9 cellular contexts compared by ENCODE assay signal in genomic region chr22:36860821-36861659, GRCh38. TPM values are rescaled to one million over a fixed set of nuclear protein-coding genes. Genes with fewer than 3 reads are reported as not detected.
A peak's percentile ranks its signal among the peaks of the same experiment; 100 is the strongest.
DNase-seq lines count a peak whose midpoint lies in the region; ATAC-seq and TF ChIP-seq lines count a peak whose summit lies in the region.
"Had no signal": no experiment of that assay in that cellular context is flagged by ENCODE, and none has a peak within 500 bp of the region (broad histone marks: within the 10 kb centered on the region; RNA-seq: fewer than 3 reads in every experiment).

Gene NCF4, plus strand, starts transcription at chr22:36861006. Its CDS starts 166 bp downstream, at chr22:36861172.

- peak; percentile 97 for DNase-seq in SKM-1 (lab: John Stamatoyannopoulos, UW; ENCODE audit: unreplicated experiment)
- no peak for DNase-seq in coronary artery (ENCODE audit: low spot score)
- DNase-seq in D341Med (ENCODE audit: low spot score): no peak
- no peak for DNase-seq in amniotic stem cell (lab: John Stamatoyannopoulos, UW)
- no peak for DNase-seq in HFFc6

- no peak for TF ChIP-seq CTCF in coronary artery (IDR thresholded peaks at IDR 0.05)
- no peak for TF ChIP-seq CTCF in HFFc6 (IDR thresholded peaks at IDR 0.05)

- H3K27ac ChIP-seq in coronary artery (peak within 1 kb of the TSS; percentile 18 to 75), rectal smooth muscle tissue (ENCODE audit: low read depth, low read length) (peak within 1 kb of the TSS; percentile 5)
- H3K27ac ChIP-seq: SK-N-MC had no signal

- peak; percentile 50 for ATAC-seq in GM18873 (IDR thresholded peaks at IDR 0.05; ENCODE audit: low FRiP score, unreplicated experiment)
- peak; percentile 68 for ATAC-seq in HG02885 (IDR thresholded peaks at IDR 0.05; ENCODE audit: poor library complexity, unreplicated experiment)

- no peak within 1 kb of the TSS for H3K27ac Mint-ChIP-seq in HFFc6

- peaks cover 25% of the 10 kb centered on the region for H3K27me3 Mint-ChIP-seq in HFFc6 (ENCODE audit: insufficient read depth)

- H3K4me1 Mint-ChIP-seq in HFFc6 (ENCODE audit: low read depth): peaks cover 8% of the 10 kb centered on the region

- H3K9ac ChIP-seq in rectal smooth muscle tissue (ENCODE audit: low read length): no peak within 1 kb of the TSS

- no peaks in the 10 kb centered on the region for H3K9me3 Mint-ChIP-seq in HFFc6

- H3K36me3 ChIP-seq in rectal smooth muscle tissue (ENCODE audit: control insufficient read depth, insufficient read depth, low read length): no peaks in the 10 kb centered on the region

- H3K4me1 ChIP-seq in rectal smooth muscle tissue (ENCODE audit: control insufficient read depth, insufficient read depth, low read length): peaks cover 1% of the 10 kb centered on the region

- H3K36me3 Mint-ChIP-seq in HFFc6 (ENCODE audit: low read depth): no peaks in the 10 kb centered on the region

- H3K4me3 ChIP-seq in coronary artery (peak within 1 kb of the TSS; percentile 53), rectal smooth muscle tissue (ENCODE audit: low read length) (peak within 1 kb of the TSS; percentile 42)
- H3K4me3 ChIP-seq: SK-N-MC had no signal

- peaks cover 4% of the 10 kb centered on the region for H3K27me3 ChIP-seq in rectal smooth muscle tissue (ENCODE audit: control insufficient read depth, insufficient read depth, low read length)

- no peak within 1 kb of the TSS for H3K4me3 Mint-ChIP-seq in HFFc6

RNA-seq across cellular contexts. Expression of gene NCF4, which starts in this region (rescaled TPM):
- not detected for total RNA-seq in HFFc6 (2021; fragmentation: NEBNext Ultra II Directional; extraction: Animal tissue kit (Norgen Biotek cat#: 25700))
